Comparison of ENCODE assay signal across 17 cellular contexts in the genomic region with DNA sequence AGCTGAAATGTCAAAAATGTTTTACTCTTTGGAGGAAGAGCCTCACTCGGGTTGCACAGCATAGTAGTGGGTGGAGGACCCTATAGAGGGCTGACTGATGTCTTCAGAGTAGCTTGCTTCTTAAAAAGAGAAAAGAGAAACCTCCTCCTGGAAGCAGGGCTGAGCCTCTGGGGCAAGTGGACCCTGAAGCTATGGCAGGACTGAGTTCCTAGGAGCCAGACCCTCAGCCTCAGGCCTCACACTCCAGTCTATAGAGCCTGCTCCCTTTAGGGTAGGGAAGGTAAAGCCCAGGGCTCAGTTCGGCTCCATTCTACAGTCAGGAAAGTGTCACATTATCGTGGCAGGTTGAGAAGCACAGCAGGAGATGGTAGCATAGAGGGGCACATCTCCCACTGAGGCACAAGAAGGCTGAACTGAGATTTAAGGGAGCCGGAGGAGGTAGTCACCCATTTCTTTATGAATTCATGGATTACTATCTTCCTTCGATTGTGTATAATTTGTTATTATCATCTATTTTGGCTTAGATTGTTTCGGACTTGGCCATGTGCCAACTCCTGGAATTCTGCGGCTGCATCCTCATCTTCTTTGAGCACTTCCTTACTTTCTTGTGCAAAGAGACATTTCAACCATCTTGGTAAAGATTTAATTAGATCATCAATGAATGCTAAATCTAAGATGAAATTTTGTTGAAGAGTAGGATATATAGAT. TPM values are rescaled to one million over a fixed set of nuclear protein-coding genes. Genes with fewer than 3 reads are reported as not detected.
"Had no signal": no experiment of that assay in that cellular context is flagged by ENCODE, and none has a peak within 500 bp of the region (broad histone marks: within the 10 kb centered on the region; RNA-seq: fewer than 3 reads in every experiment).

No MANE protein-coding gene starts in this region.

- H3K27ac Mint-ChIP-seq: activated B cell treated with CpG ODN at 0.5 μM for 24 hours; activated CD4-positive, alpha-beta memory T cell treated with anti-CD3 and anti-CD28 coated beads for 36 hours; activated naive CD4-positive, alpha-beta T cell treated with anti-CD3 and anti-CD28 coated beads, Interleukin-2, amount 50 U/mL, for 24 hours; activated T-cell treated with anti-CD3 and anti-CD28 coated beads, Interleukin-2, amount 50 U/mL, for 72 hours; stimulated activated naive B cell treated with anti-CD40 and anti-IgM and Interleukin-4, amounts not matched to agents 10 μg/mL and 1 μg/mL and 100 μg/mL, for 72 hours had no signal

- H3K9me3 Mint-ChIP-seq: activated B cell treated with CpG ODN at 0.5 μM for 24 hours; activated CD4-positive, alpha-beta memory T cell treated with anti-CD3 and anti-CD28 coated beads for 36 hours; activated naive CD4-positive, alpha-beta T cell treated with anti-CD3 and anti-CD28 coated beads, Interleukin-2, amount 50 U/mL, for 24 hours; activated T-cell treated with anti-CD3 and anti-CD28 coated beads, Interleukin-2, amount 50 U/mL, for 72 hours; central memory CD8-positive, alpha-beta T cell; stimulated activated naive B cell treated with anti-CD40 and anti-IgM and Interleukin-4, amounts not matched to agents 10 μg/mL and 1 μg/mL and 100 μg/mL, for 72 hours had no signal

- H2AFZ ChIP-seq: parathyroid adenoma had no signal

- H3K36me3 ChIP-seq: ascending aorta, colonic mucosa, gastroesophageal sphincter, heart left ventricle, spleen, thoracic aorta had no signal

- H3K27me3 Mint-ChIP-seq: activated CD4-positive, alpha-beta memory T cell treated with anti-CD3 and anti-CD28 coated beads for 36 hours had no signal

- H3K4me3 Mint-ChIP-seq: activated B cell treated with CpG ODN at 0.5 μM for 24 hours; activated CD4-positive, alpha-beta memory T cell treated with anti-CD3 and anti-CD28 coated beads for 36 hours; activated naive CD4-positive, alpha-beta T cell treated with anti-CD3 and anti-CD28 coated beads, Interleukin-2, amount 50 U/mL, for 24 hours; activated T-cell treated with anti-CD3 and anti-CD28 coated beads, Interleukin-2, amount 50 U/mL, for 72 hours; central memory CD8-positive, alpha-beta T cell; stimulated activated naive B cell treated with anti-CD40 and anti-IgM and Interleukin-4, amounts not matched to agents 10 μg/mL and 1 μg/mL and 100 μg/mL, for 72 hours had no signal

- H3K4me3 ChIP-seq: ascending aorta, colonic mucosa, gastroesophageal sphincter, heart left ventricle, spleen, thoracic aorta had no signal

- DNase-seq: activated B cell treated with CpG ODN at 0.5 μM for 24 hours; activated CD4-positive, alpha-beta memory T cell treated with anti-CD3 and anti-CD28 coated beads for 36 hours; activated CD4-positive, alpha-beta T cell treated with anti-CD3 and anti-CD28 coated beads for 4 hours; activated effector memory CD4-positive, alpha-beta T cell treated with anti-CD3 and anti-CD28 coated beads, Interleukin-2, amount 50 U/mL, for 16 hours; activated T-cell treated with anti-CD3 and anti-CD28 coated beads, Interleukin-2, amount 50 U/mL, for 72 hours; colonic mucosa; kidney glomerular epithelial cell; left ventricle myocardium superior; spleen; stimulated activated naive B cell treated with anti-CD40 and anti-IgM and Interleukin-4, amounts not matched to agents 10 μg/mL and 1 μg/mL and 100 μg/mL, for 72 hours had no signal

- H3K9me3 ChIP-seq: ascending aorta, colonic mucosa, gastroesophageal sphincter, heart left ventricle, spleen, thoracic aorta had no signal

- H3K36me3 Mint-ChIP-seq: activated CD4-positive, alpha-beta memory T cell treated with anti-CD3 and anti-CD28 coated beads for 36 hours; activated naive CD4-positive, alpha-beta T cell treated with anti-CD3 and anti-CD28 coated beads, Interleukin-2, amount 50 U/mL, for 24 hours; stimulated activated naive B cell treated with anti-CD40 and anti-IgM and Interleukin-4, amounts not matched to agents 10 μg/mL and 1 μg/mL and 100 μg/mL, for 72 hours had no signal

- H3K4me1 ChIP-seq: ascending aorta, colonic mucosa, gastroesophageal sphincter, parathyroid adenoma, spleen had no signal

- H3K27ac ChIP-seq: ascending aorta, colonic mucosa, gastroesophageal sphincter, heart left ventricle, parathyroid adenoma, spleen, thoracic aorta had no signal

- ATAC-seq: activated T-cell treated with anti-CD3 and anti-CD28 coated beads, Interleukin-2, amount 50 U/mL, for 72 hours; gastroesophageal sphincter; heart left ventricle; left ventricle myocardium superior; stimulated activated naive B cell treated with anti-CD40 and anti-IgM and Interleukin-4, amounts not matched to agents 10 μg/mL and 1 μg/mL and 100 μg/mL, for 72 hours had no signal

- H3K9ac ChIP-seq: parathyroid adenoma had no signal

- H3K27me3 ChIP-seq: ascending aorta, colonic mucosa, gastroesophageal sphincter, heart left ventricle had no signal

RNA-seq across cellular contexts. Expression of gene CUEDC1, which starts 7.4 kb away (rescaled TPM):
- total RNA-seq: activated B cell treated with CpG ODN at 0.5 μM for 24 hours had no signal
